ENCODE assay signal across 20 cellular contexts in genomic region chr1:114457675-114458074, GRCh38. TPM values are rescaled to one million over a fixed set of nuclear protein-coding genes. Genes with fewer than 3 reads are reported as not detected.
DNase-seq lines count a peak whose midpoint lies in the region; ATAC-seq, FAIRE-seq and TF ChIP-seq lines count a peak whose summit lies in the region.
"Had no signal": no experiment of that assay in that cellular context is flagged by ENCODE, and none has a peak within 500 bp of the region (broad histone marks: within the 10 kb centered on the region; RNA-seq: fewer than 3 reads in every experiment).

No MANE protein-coding gene starts in this region.

- H3K27ac Mint-ChIP-seq in stimulated activated memory B cell treated with anti-CD40 and anti-IgM and Interleukin-4, amounts not matched to agents 10 μg/mL and 1 μg/mL and 100 μg/mL, for 72 hours = peak overlapping the region; percentile 39
- no peak overlapping the region for H3K27ac Mint-ChIP-seq in activated CD4-positive, alpha-beta T cell treated with anti-CD3 and anti-CD28 coated beads, Interleukin-2, amount 10 ng/mL, durations not matched to agents 7 days and 5 days

- H2AFZ ChIP-seq in keratinocyte (ENCODE audit: control insufficient read depth, low read length) = no peak overlapping the region

- peaks cover 8% of the 10 kb centered on the region for H3K4me1 Mint-ChIP-seq in stimulated activated memory B cell treated with anti-CD40 and anti-IgM and Interleukin-4, amounts not matched to agents 10 μg/mL and 1 μg/mL and 100 μg/mL, for 72 hours
- H3K4me1 Mint-ChIP-seq in activated CD4-positive, alpha-beta T cell treated with anti-CD3 and anti-CD28 coated beads, Interleukin-2, amount 10 ng/mL, durations not matched to agents 7 days and 5 days = peaks cover 14% of the 10 kb centered on the region

- no peak for ATAC-seq in stimulated activated memory B cell treated with anti-CD40 and anti-IgM and Interleukin-4, amounts not matched to agents 10 μg/mL and 1 μg/mL and 100 μg/mL, for 72 hours
- ATAC-seq in GM21381 (IDR thresholded peaks at IDR 0.05; ENCODE audit: unreplicated experiment) (no peak), HG02763 (IDR thresholded peaks at IDR 0.05; ENCODE audit: unreplicated experiment) (no peak)

- H3K9ac ChIP-seq in keratinocyte (ENCODE audit: control insufficient read depth, extremely low read depth, insufficient read depth, low read length) = no peak overlapping the region

- POLR2A ChIA-PET in activated CD4-positive, alpha-beta T cell treated with anti-CD3 and anti-CD28 coated beads, Interleukin-2, amount 10 ng/mL, durations not matched to agents 7 days and 5 days (lab: Charles Lee) = no interaction called here

- no peak for FAIRE-seq in keratinocyte (lab: Jason Lieb, UNC)
- FAIRE-seq: H1 had no signal

- dilution Hi-C loops in keratinocyte (cut with MboI; ENCODE audit: extremely low pct_ligation_motif_present, low sequenced_read_pairs) = no loop called here

- peaks cover 4% of the 10 kb centered on the region for H3K79me2 ChIP-seq in keratinocyte (ENCODE audit: control insufficient read depth, insufficient read depth, low read length)

- H4K20me1 ChIP-seq in keratinocyte (ENCODE audit: control insufficient read depth, extremely low read depth, insufficient read depth, low read length) = no peaks in the 10 kb centered on the region

- no peaks in the 10 kb centered on the region for H3K27me3 Mint-ChIP-seq in stimulated activated memory B cell treated with anti-CD40 and anti-IgM and Interleukin-4, amounts not matched to agents 10 μg/mL and 1 μg/mL and 100 μg/mL, for 72 hours
- no peaks in the 10 kb centered on the region for H3K27me3 Mint-ChIP-seq in activated CD4-positive, alpha-beta T cell treated with anti-CD3 and anti-CD28 coated beads, Interleukin-2, amount 10 ng/mL, durations not matched to agents 7 days and 5 days
- H3K27me3 Mint-ChIP-seq: activated naive CD8-positive, alpha-beta T cell treated with anti-CD3 and anti-CD28 coated beads, Interleukin-2, amount 50 U/mL, for 24 hours; stimulated activated naive CD8-positive, alpha-beta T cell treated with anti-CD3 and anti-CD28 coated beads, Interleukin-15, Interleukin-2, amounts not matched to agents 100 ng/mL and 50 ng/mL, for 24 hours had no signal

- H3K4me3 Mint-ChIP-seq in stimulated activated memory B cell treated with anti-CD40 and anti-IgM and Interleukin-4, amounts not matched to agents 10 μg/mL and 1 μg/mL and 100 μg/mL, for 72 hours = no peak overlapping the region
- no peak overlapping the region for H3K4me3 Mint-ChIP-seq in activated CD4-positive, alpha-beta T cell treated with anti-CD3 and anti-CD28 coated beads, Interleukin-2, amount 10 ng/mL, durations not matched to agents 7 days and 5 days
- H3K4me3 Mint-ChIP-seq: activated naive CD8-positive, alpha-beta T cell treated with anti-CD3 and anti-CD28 coated beads, Interleukin-2, amount 50 U/mL, for 24 hours; stimulated activated naive CD8-positive, alpha-beta T cell treated with anti-CD3 and anti-CD28 coated beads, Interleukin-15, Interleukin-2, amounts not matched to agents 100 ng/mL and 50 ng/mL, for 24 hours had no signal

- H3K4me2 ChIP-seq in keratinocyte (ENCODE audit: control insufficient read depth, extremely low read depth, insufficient read depth, low read depth, low read length) = no peak overlapping the region

- H3K27ac ChIP-seq in HL-60 (replicated peaks) (peak overlapping the region; percentile 76), VCaP (peak overlapping the region; percentile 83), keratinocyte (ENCODE audit: control insufficient read depth, insufficient read depth, low read length) (peak overlapping the region; percentile 9)
- H3K27ac ChIP-seq: esophagus muscularis mucosa, tibial nerve had no signal

- no peaks in the 10 kb centered on the region for H3K9me1 ChIP-seq in keratinocyte (ENCODE audit: control insufficient read depth, extremely low read depth, insufficient read depth, low read length)

- H3K36me3 ChIP-seq in keratinocyte (ENCODE audit: control insufficient read depth in 2 of 2, extremely low read depth in 1 of 2, insufficient read depth in 2 of 2, low read length in 2 of 2) = peaks cover 1 to 10% of the 10 kb centered on the region in 2 experiments

- H3K4me3 ChIP-seq in HL-60 (replicated peaks; ENCODE audit: insufficient read depth, low read length) = no peak overlapping the region
- H3K4me3 ChIP-seq in keratinocyte (ENCODE audit: control insufficient read depth in 2 of 3, extremely low read depth in 1 of 3, insufficient read depth in 2 of 3, low read depth in 1 of 3, low read length in 3 of 3) = no peak overlapping the region
- H3K4me3 ChIP-seq: BLaER1 treated with 17β-estradiol and CSF1 and Interleukin-3, amounts not matched to agents 10 nM and 100 nM; esophagus muscularis mucosa; tibial nerve had no signal

- peaks cover 3% of the 10 kb centered on the region for H3K9me3 ChIP-seq in keratinocyte (ENCODE audit: control insufficient read depth, low read depth, low read length)
- H3K9me3 ChIP-seq: esophagus muscularis mucosa, tibial nerve had no signal

- DNase-seq in HL-60 (ENCODE audit: low read depth in 1 of 2, low spot score in 1 of 2) (peak; percentile 10 to 20), keratinocyte (ENCODE audit: low read depth, low spot score) (no peak)
- DNase-seq in activated CD4-positive, alpha-beta T cell treated with anti-CD3 and anti-CD28 coated beads, Interleukin-2, amount 10 ng/mL, durations not matched to agents 7 days and 5 days = no peak
- DNase-seq: activated CD4-positive, alpha-beta T cell treated with anti-CD3 and anti-CD28 coated beads for 4 hours; activated effector memory CD4-positive, alpha-beta T cell treated with Interleukin-2 at 50 U/mL for 16 hours; activated naive CD8-positive, alpha-beta T cell treated with anti-CD3 and anti-CD28 coated beads, Interleukin-2, amount 50 U/mL, for 24 hours; glutamatergic neuron; MM.1S; NCI-H2029 treated with DMSO at 0.1 percent for 48 hours; NCI-H510A treated with DMSO at 0.1 percent for 48 hours; stimulated activated CD4-positive, alpha-beta T cell treated with anti-CD3 and anti-CD28 coated beads, Interleukin-1b, Interleukin-23, amount 100 ng/mL, for 48 hours had no signal

- CTCF ChIA-PET in activated CD4-positive, alpha-beta T cell treated with anti-CD3 and anti-CD28 coated beads, Interleukin-2, amount 10 ng/mL, durations not matched to agents 7 days and 5 days (lab: Charles Lee) = interaction anchor here (0.9 to 1.7 kb wide), 2 partner anchors 10 to 11 kb away, joined by 3 to 5 read pairs; no protein-coding TSS in a partner anchor

- H3K36me3 Mint-ChIP-seq in stimulated activated memory B cell treated with anti-CD40 and anti-IgM and Interleukin-4, amounts not matched to agents 10 μg/mL and 1 μg/mL and 100 μg/mL, for 72 hours = peaks cover 73% of the 10 kb centered on the region
- H3K36me3 Mint-ChIP-seq in activated CD4-positive, alpha-beta T cell treated with anti-CD3 and anti-CD28 coated beads, Interleukin-2, amount 10 ng/mL, durations not matched to agents 7 days and 5 days (ENCODE audit: low read depth) = peaks cover 79% of the 10 kb centered on the region

- TF ChIP-seq CTCF in HL-60 (IDR thresholded peaks at IDR 0.05; ENCODE audit: insufficient read depth, low read length) (no peak), VCaP (conservative IDR thresholded peaks at IDR 0.05) (no peak), keratinocyte (optimal IDR thresholded peaks at IDR 0.05 in 1 of 3, IDR thresholded peaks at IDR 0.05 in 1 of 3, conservative IDR thresholded peaks at IDR 0.05 in 1 of 3; ENCODE audit: extremely low read depth in 1 of 3, insufficient read depth in 2 of 3, low read length in 3 of 3) (no peak)

- H3K27me3 ChIP-seq in HL-60 (ENCODE audit: insufficient read depth, poor library complexity, severe bottlenecking) (no peaks in the 10 kb centered on the region), keratinocyte (ENCODE audit: control insufficient read depth, extremely low read depth, insufficient read depth, low read length) (no peaks in the 10 kb centered on the region)
- H3K27me3 ChIP-seq: BLaER1 treated with 17β-estradiol and CSF1 and Interleukin-3, amounts not matched to agents 10 nM and 100 nM; esophagus muscularis mucosa; tibial nerve had no signal

- no peaks in the 10 kb centered on the region for H3K9me3 Mint-ChIP-seq in stimulated activated memory B cell treated with anti-CD40 and anti-IgM and Interleukin-4, amounts not matched to agents 10 μg/mL and 1 μg/mL and 100 μg/mL, for 72 hours
- H3K9me3 Mint-ChIP-seq in activated CD4-positive, alpha-beta T cell treated with anti-CD3 and anti-CD28 coated beads, Interleukin-2, amount 10 ng/mL, durations not matched to agents 7 days and 5 days = peaks cover 13% of the 10 kb centered on the region
- H3K9me3 Mint-ChIP-seq: activated naive CD8-positive, alpha-beta T cell treated with anti-CD3 and anti-CD28 coated beads, Interleukin-2, amount 50 U/mL, for 24 hours; stimulated activated naive CD8-positive, alpha-beta T cell treated with anti-CD3 and anti-CD28 coated beads, Interleukin-15, Interleukin-2, amounts not matched to agents 100 ng/mL and 50 ng/mL, for 24 hours had no signal

- H3K4me1 ChIP-seq in keratinocyte (ENCODE audit: control insufficient read depth, extremely low read depth, insufficient read depth, low read length) = no peaks in the 10 kb centered on the region

RNA-seq across cellular contexts. Expression of gene TRIM33, which starts 53.3 kb away (rescaled TPM):
- 18.3 to 26.4 TPM (median 22.9 TPM) in 3 replicates for polyA plus RNA-seq in keratinocyte
- 60.5 TPM for polyA plus RNA-seq in keratinocyte (2011; ENCODE audit: low read depth)
- polyA plus RNA-seq in keratinocyte (2011; cell fraction: cytosol; rRNA removed) = 8.4 and 14.0 TPM in 2 replicates
- 28.6 and 33.6 TPM in 2 replicates for polyA plus RNA-seq in keratinocyte (2011; cell fraction: nucleus; rRNA removed)
- polyA plus RNA-seq in keratinocyte (2012; ENCODE audit: low replicate concordance) = 15.4 and 28.6 TPM in 2 replicates
- polyA minus RNA-seq in keratinocyte = 12.3 to 49.3 TPM (median 24.9 TPM) in 3 replicates
- 19.2 TPM for polyA minus RNA-seq in keratinocyte (2011; cell fraction: cytosol; rRNA and poly(A)+ RNA removed)
- 23.3 and 57.2 TPM in 2 replicates for polyA minus RNA-seq in keratinocyte (2011; cell fraction: nucleus; rRNA and poly(A)+ RNA removed)
- 10 to 100 TPM; 42.7 to 48.1 TPM for total RNA-seq in activated CD4-positive, alpha-beta T cell treated with anti-CD3 and anti-CD28 coated beads, Interleukin-2, amount 10 ng/mL, durations not matched to agents 7 days and 5 days

Comparison
In these comparisons a context has a peak if more than half of its experiments do, and no peak if none do; other contexts are left out.
1. DNase-seq: peak in HL-60 (2 of 2); none in keratinocyte (single experiment) and activated CD4-positive, alpha-beta T cell treated with anti-CD3 and anti-CD28 coated beads, Interleukin-2, amount 10 ng/mL, durations not matched to agents 7 days and 5 days (single experiment).
2. H3K27ac ChIP-seq: peak in every context shown above with its lines; median percentile 83 in VCaP; 76 in HL-60; 9 in keratinocyte.